ENCODE assay signal across 8 cellular contexts in genomic region chr7:73556208-73557107, GRCh38. TPM values are rescaled to one million over a fixed set of nuclear protein-coding genes. Genes with fewer than 3 reads are reported as not detected.
DNase-seq lines count a peak whose midpoint lies in the region; ATAC-seq and FAIRE-seq lines count a peak whose summit lies in the region.

No MANE protein-coding gene starts in this region.

- no peaks in the 10 kb centered on the region for H3K9me3 Mint-ChIP-seq in activated CD4-positive, alpha-beta memory T cell treated with anti-CD3 and anti-CD28 coated beads, Interleukin-2, amount 10 ng/mL, durations not matched to agents 7 days and 5 days

- no peak for ATAC-seq in GM18861 (IDR thresholded peaks at IDR 0.05; ENCODE audit: unreplicated experiment)

- H3K36me3 ChIP-seq in subcutaneous abdominal adipose tissue (ENCODE audit: control insufficient read depth in 5 of 5, insufficient read depth in 5 of 5, low read length in 5 of 5) = peaks cover 0 to 17% (median 9%) of the 10 kb centered on the region in 5 donors

- peak overlapping the region; percentile 75 to 92 (median 87) for H3K9ac ChIP-seq in subcutaneous abdominal adipose tissue (ENCODE audit: low read length in 5 of 5)

- CTCF ChIA-PET in activated CD4-positive, alpha-beta memory T cell treated with anti-CD3 and anti-CD28 coated beads, Interleukin-2, amount 10 ng/mL, durations not matched to agents 7 days and 5 days (lab: Charles Lee) = interaction anchor here (1.0 to 3.4 kb wide), 5 partner anchors 9 to 36 kb away, joined by 3 to 8 read pairs (median 6); partner anchors contain the start of genes BAZ1B and TBL2

- no peak for FAIRE-seq in RCC 7860 (lab: Jason Lieb, UNC)

- peak overlapping the region; percentile 90 for H3K4me3 Mint-ChIP-seq in activated CD4-positive, alpha-beta memory T cell treated with anti-CD3 and anti-CD28 coated beads, Interleukin-2, amount 10 ng/mL, durations not matched to agents 7 days and 5 days

- no peaks in the 10 kb centered on the region for H3K27me3 Mint-ChIP-seq in activated CD4-positive, alpha-beta memory T cell treated with anti-CD3 and anti-CD28 coated beads, Interleukin-2, amount 10 ng/mL, durations not matched to agents 7 days and 5 days

- peak overlapping the region; percentile 85 for H3K27ac Mint-ChIP-seq in activated CD4-positive, alpha-beta memory T cell treated with anti-CD3 and anti-CD28 coated beads, Interleukin-2, amount 10 ng/mL, durations not matched to agents 7 days and 5 days

- POLR2A ChIA-PET in activated CD4-positive, alpha-beta memory T cell treated with anti-CD3 and anti-CD28 coated beads, Interleukin-2, amount 10 ng/mL, durations not matched to agents 7 days and 5 days (lab: Charles Lee) = interaction anchor here (0.6 to 4.9 kb wide), 19 partner anchors 8 to 182 kb away, joined by 3 to 100 read pairs (median 5); partner anchors contain the start of genes ABHD11, BAZ1B, STX1A and TBL2

- H3K36me3 Mint-ChIP-seq in activated CD4-positive, alpha-beta memory T cell treated with anti-CD3 and anti-CD28 coated beads, Interleukin-2, amount 10 ng/mL, durations not matched to agents 7 days and 5 days (ENCODE audit: low read depth) = peaks cover 30% of the 10 kb centered on the region

- no peaks in the 10 kb centered on the region for H3K27me3 ChIP-seq in subcutaneous abdominal adipose tissue (ENCODE audit: control insufficient read depth in 5 of 5, insufficient read depth in 4 of 5, low read length in 5 of 5)

- DNase-seq in NCI-H748 (lab: John Stamatoyannopoulos, UW; ENCODE audit: unreplicated experiment) = peak; percentile 39
- DNase-seq in NCI-H748 treated with DMSO at 0.1 percent for 48 hours (lab: John Stamatoyannopoulos, UW) = no peak
- DNase-seq in activated CD4-positive, alpha-beta memory T cell treated with anti-CD3 and anti-CD28 coated beads, Interleukin-2, amount 10 ng/mL, durations not matched to agents 7 days and 5 days = no peak
- DNase-seq in amygdala (lab: John Stamatoyannopoulos, UW) = no peak
- DNase-seq in RCC 7860 (ENCODE audit: low spot score) = no peak

- H3K9me3 ChIP-seq in iPS-18c (ENCODE audit: control insufficient read depth, insufficient read depth, low read length) (no peaks in the 10 kb centered on the region), subcutaneous abdominal adipose tissue (ENCODE audit: control insufficient read depth in 5 of 5, low read length in 5 of 5) (no peaks in the 10 kb centered on the region)

- peaks cover 6 to 29% (median 28%) of the 10 kb centered on the region in 5 donors for H3K4me1 ChIP-seq in subcutaneous abdominal adipose tissue (ENCODE audit: control insufficient read depth in 5 of 5, insufficient read depth in 5 of 5, low read length in 5 of 5)

- H3K4me1 Mint-ChIP-seq in activated CD4-positive, alpha-beta memory T cell treated with anti-CD3 and anti-CD28 coated beads, Interleukin-2, amount 10 ng/mL, durations not matched to agents 7 days and 5 days = peaks cover 44% of the 10 kb centered on the region

- peak overlapping the region; percentile 69 for H3K27ac ChIP-seq in subcutaneous abdominal adipose tissue (ENCODE audit: low read depth, low read length)

- H3K4me3 ChIP-seq in iPS-18c (ENCODE audit: insufficient read depth, low read depth, low read length) = peak overlapping the region; percentile 82
- peak overlapping the region; percentile 83 to 94 (median 88) for H3K4me3 ChIP-seq in subcutaneous abdominal adipose tissue (ENCODE audit: low read depth in 1 of 5, low read length in 5 of 5)

RNA-seq across cellular contexts. Expression of gene BCL7B, which starts 1.0 kb away (rescaled TPM):
- total RNA-seq in activated CD4-positive, alpha-beta memory T cell treated with anti-CD3 and anti-CD28 coated beads, Interleukin-2, amount 10 ng/mL, durations not matched to agents 7 days and 5 days = 10 to 100 TPM; 68.9 to 71.6 TPM

RNA-seq across cellular contexts. Expression of gene TBL2, which starts 21.9 kb away (rescaled TPM):
- total RNA-seq in activated CD4-positive, alpha-beta memory T cell treated with anti-CD3 and anti-CD28 coated beads, Interleukin-2, amount 10 ng/mL, durations not matched to agents 7 days and 5 days = 10 to 100 TPM; 27.1 to 29.0 TPM

RNA-seq across cellular contexts. Expression of gene BAZ1B, which starts 34.4 kb away (rescaled TPM):
- total RNA-seq in activated CD4-positive, alpha-beta memory T cell treated with anti-CD3 and anti-CD28 coated beads, Interleukin-2, amount 10 ng/mL, durations not matched to agents 7 days and 5 days = 10 to 100 TPM; 84.5 to 86.2 TPM
